ENCODE assay signal across 11 cellular contexts in the genomic region with DNA sequence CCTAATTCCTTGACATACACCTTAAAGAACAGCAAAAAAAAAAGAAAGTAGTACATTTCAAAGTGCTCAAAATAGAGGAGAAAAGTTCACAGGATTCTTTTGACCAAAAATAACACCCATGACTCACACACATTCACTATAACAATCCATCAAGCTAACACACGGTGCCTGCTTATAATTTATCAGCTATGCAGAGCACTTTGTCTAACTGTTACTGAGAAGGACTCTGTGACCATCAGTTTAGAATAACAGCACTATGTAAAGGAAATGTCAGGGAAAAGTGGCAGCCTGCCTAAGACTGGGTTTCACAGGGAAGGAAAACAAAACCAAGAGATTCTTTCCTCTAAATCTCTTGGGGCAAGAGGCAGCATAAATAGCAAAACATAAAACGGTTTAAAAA. TPM values are rescaled to one million over a fixed set of nuclear protein-coding genes. Genes with fewer than 3 reads are reported as not detected.
DNase-seq lines count a peak whose midpoint lies in the region; ATAC-seq, FAIRE-seq and TF ChIP-seq lines count a peak whose summit lies in the region.
"Had no signal": no experiment of that assay in that cellular context is flagged by ENCODE, and none has a peak within 500 bp of the region (broad histone marks: within the 10 kb centered on the region; RNA-seq: fewer than 3 reads in every experiment).

No MANE protein-coding gene starts in this region.

- ATAC-seq in omental fat pad (ENCODE audit: low FRiP score), result peak; percentile 75
- ATAC-seq in HG03045 (IDR thresholded peaks at IDR 0.05; ENCODE audit: unreplicated experiment), result no peak
- ATAC-seq: left lobe of liver had no signal

- H3K9me3 ChIP-seq in AG04450 (ENCODE audit: control insufficient read depth, insufficient read depth, low read length), result peaks cover 9% of the 10 kb centered on the region

- H3K4me3 ChIP-seq in AG04450 (ENCODE audit: low read depth, low read length) (no peak overlapping the region), fibroblast of pulmonary artery (replicated peaks; ENCODE audit: low read depth, low read length) (no peak overlapping the region)

- peak; percentile 88 for FAIRE-seq in RCC 7860 (lab: Jason Lieb, UNC)

- DNase-seq in AG04450 (ENCODE audit: low read depth, low spot score) (peak; percentile 23), RCC 7860 (ENCODE audit: low spot score) (peak; percentile 44), fibroblast of pulmonary artery (ENCODE audit: low read depth) (peak; percentile 67), omental fat pad (ENCODE audit: low spot score) (no peak), NCI-H82 treated with DMSO at 0.1 percent for 48 hours (lab: John Stamatoyannopoulos, UW; ENCODE audit: unreplicated experiment) (no peak), GM19240 (ENCODE audit: insufficient read length, low spot score) (no peak)
- DNase-seq in stimulated activated CD4-positive, alpha-beta T cell treated with anti-CD3 and anti-CD28 coated beads, Interleukin-2, amount 100 ng/mL, for 24 hours, result no peak
- DNase-seq: activated T-cell treated with anti-CD3 and anti-CD28 coated beads, Interleukin-2, amount 50 U/mL, for 48 hours; effector CD4-positive, alpha-beta T cell had no signal

- TF ChIP-seq CTCF in AG04450 (IDR thresholded peaks at IDR 0.05; ENCODE audit: low read depth, low read length) (no peak), fibroblast of pulmonary artery (IDR thresholded peaks at IDR 0.05; ENCODE audit: low read length, missing control alignments) (no peak), omental fat pad (IDR thresholded peaks at IDR 0.05) (no peak)

- peak overlapping the region; percentile 31 for H3K27ac ChIP-seq in AG04450 (ENCODE audit: low read depth, low read length)

- CTCF ChIA-PET in AG04450 (lab: Charles Lee), result interaction anchor here (0.5 to 1.5 kb wide), 2 partner anchors 307 to 1477 kb away, joined by 4 to 5 read pairs; no protein-coding TSS in a partner anchor

- POLR2A ChIA-PET in AG04450 (lab: Yijun Ruan, JAX), result no interaction called here

- H3K27me3 ChIP-seq in AG04450 (ENCODE audit: control insufficient read depth, insufficient read depth, low read length), result no peaks in the 10 kb centered on the region

RNA-seq across cellular contexts. Expression of a gene that starts 54.8 kb away (rescaled TPM):
- 11.9 and 13.9 TPM in 2 replicates for polyA plus RNA-seq in AG04450 (2011; rRNA removed)
- polyA minus RNA-seq in AG04450 (2011; rRNA and poly(A)+ RNA removed), result 16.6 and 21.0 TPM in 2 replicates
- total RNA-seq in omental fat pad, result 10 to 100 TPM; 11.5 to 22.4 (median 14.4) TPM

Comparison
In these comparisons a context has a peak if more than half of its experiments do, and no peak if none do; other contexts are left out.
1. DNase-seq: peak in AG04450 (single experiment), RCC 7860 (single experiment) and fibroblast of pulmonary artery (single experiment); none in omental fat pad (single experiment), NCI-H82 treated with DMSO at 0.1 percent for 48 hours (single experiment), GM19240 (single experiment) and stimulated activated CD4-positive, alpha-beta T cell treated with anti-CD3 and anti-CD28 coated beads, Interleukin-2, amount 100 ng/mL, for 24 hours (0 of 2).